In the genomic region with DNA sequence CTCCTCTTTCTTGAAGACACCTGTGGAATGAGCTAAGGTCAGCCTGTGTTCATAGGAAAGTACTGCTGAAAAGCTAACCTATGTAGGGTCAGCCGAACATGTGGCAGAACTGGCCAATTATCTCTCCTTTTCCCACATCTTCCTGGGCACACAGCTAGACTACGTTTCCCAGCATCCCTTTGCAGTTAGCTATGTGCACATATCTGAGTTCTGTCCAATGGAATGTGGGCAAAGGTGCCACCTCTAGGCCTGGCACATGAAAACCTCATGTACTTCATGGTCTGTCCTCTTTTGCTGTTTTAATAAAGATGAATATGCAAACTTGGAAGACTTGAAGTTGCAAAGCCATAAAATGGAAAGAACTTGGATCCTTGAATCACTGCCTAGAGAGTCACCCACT, we compare ENCODE assay signal across 3 cellular contexts.
TF ChIP-seq lines count a peak whose summit lies in the region.

No MANE protein-coding gene starts in this region.

TF ChIP-seq in HEK293, 187 proteins besides CTCF, POLR2A, EP300 and RAD21:
- TF ChIP-seq SCRT2 (tag by site-specific recombination; IDR thresholded peaks at IDR 0.05): 0 out of 2 replicates have a peak, but pooled peaks have one; percentile 26
- no peak for TF ChIP-seq ZNF707 (tag by site-specific recombination; IDR thresholded peaks at IDR 0.05)

TF ChIP-seq in H1, 55 proteins besides CTCF, POLR2A, EP300 and RAD21:
- TF ChIP-seq RFX5 (IDR thresholded peaks at IDR 0.05; ENCODE audit: borderline replicate concordance, low read depth, low read length): no peak
- TF ChIP-seq SIX5 (IDR thresholded peaks at IDR 0.05; ENCODE audit: low read depth, low read length): peak; percentile 36
- TF ChIP-seq, protein P1, sequence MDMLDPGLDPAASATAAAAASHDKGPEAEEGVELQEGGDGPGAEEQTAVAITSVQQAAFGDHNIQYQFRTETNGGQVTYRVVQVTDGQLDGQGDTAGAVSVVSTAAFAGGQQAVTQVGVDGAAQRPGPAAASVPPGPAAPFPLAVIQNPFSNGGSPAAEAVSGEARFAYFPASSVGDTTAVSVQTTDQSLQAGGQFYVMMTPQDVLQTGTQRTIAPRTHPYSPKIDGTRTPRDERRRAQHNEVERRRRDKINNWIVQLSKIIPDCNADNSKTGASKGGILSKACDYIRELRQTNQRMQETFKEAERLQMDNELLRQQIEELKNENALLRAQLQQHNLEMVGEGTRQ (IDR thresholded peaks at IDR 0.05; ENCODE audit: low read length): 0 out of 2 replicates have a peak, but pooled peaks have one; percentile 38
- no peak for TF ChIP-seq RBBP5 (IDR thresholded peaks at IDR 0.05; ENCODE audit: borderline replicate concordance, low read depth, low read length)
- TF ChIP-seq RNF2 (IDR thresholded peaks at IDR 0.05; ENCODE audit: borderline replicate concordance, low read depth, low read length, missing control alignments, poor library complexity, severe bottlenecking): no peak
- no peak for TF ChIP-seq SP2 (IDR thresholded peaks at IDR 0.05; ENCODE audit: low read length)
- TF ChIP-seq, protein P2, sequence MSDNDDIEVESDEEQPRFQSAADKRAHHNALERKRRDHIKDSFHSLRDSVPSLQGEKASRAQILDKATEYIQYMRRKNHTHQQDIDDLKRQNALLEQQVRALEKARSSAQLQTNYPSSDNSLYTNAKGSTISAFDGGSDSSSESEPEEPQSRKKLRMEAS (IDR thresholded peaks at IDR 0.05): 0 out of 2 replicates have a peak, but pooled peaks have one; percentile 20
- no peak for TF ChIP-seq SP1 (IDR thresholded peaks at IDR 0.05; ENCODE audit: low read depth, low read length)
- peak; percentile 36; the same call in 1 of the 2 replicates for TF ChIP-seq TEAD4 (IDR thresholded peaks at IDR 0.05; ENCODE audit: low read depth, low read length)

TF ChIP-seq in GM12891, 5 proteins besides CTCF, POLR2A, EP300 and RAD21:
- TF ChIP-seq TAF1 (IDR thresholded peaks at IDR 0.05; ENCODE audit: low read depth, low read length) (no peak), POU2F2 (IDR thresholded peaks at IDR 0.05; ENCODE audit: low read depth, low read length) (no peak), POLR2AphosphoS5 (IDR thresholded peaks at IDR 0.05; ENCODE audit: low read depth, low read length) (no peak), PAX5 (IDR thresholded peaks at IDR 0.05; ENCODE audit: insufficient read depth, low read length, severe bottlenecking) (no peak), SPI1 (IDR thresholded peaks at IDR 0.05; ENCODE audit: low read depth, low read length) (no peak)
